Comparison of ENCODE assay signal across 8 cellular contexts in the genomic region with DNA sequence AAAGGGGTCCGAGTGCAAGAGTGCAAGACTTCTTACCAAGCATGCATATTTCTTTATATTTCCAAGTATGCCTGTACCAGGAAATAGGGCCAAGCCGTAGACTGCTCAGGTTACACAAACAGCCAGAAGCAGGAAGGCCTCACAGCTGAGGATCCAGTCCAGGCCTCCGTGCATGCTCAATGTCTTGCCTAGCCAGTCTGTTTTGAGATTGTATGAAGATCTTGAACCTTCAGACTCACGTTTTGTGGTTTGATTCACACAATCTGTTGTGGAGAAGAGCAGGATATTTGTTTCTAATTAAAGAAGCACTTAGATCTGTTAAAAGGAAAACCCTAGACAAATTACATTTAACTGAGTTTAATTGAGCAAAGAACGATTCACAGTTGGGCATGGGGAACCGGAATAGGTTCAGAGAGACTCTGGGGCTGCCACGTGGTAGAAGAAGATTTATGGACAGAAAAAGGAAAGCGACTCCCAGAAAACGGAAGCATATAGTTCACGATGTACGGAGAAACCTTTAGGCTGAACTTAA. TPM values are rescaled to one million over a fixed set of nuclear protein-coding genes. Genes with fewer than 3 reads are reported as not detected.
DNase-seq lines count a peak whose midpoint lies in the region; TF ChIP-seq lines count a peak whose summit lies in the region.

No MANE protein-coding gene starts in this region.

- H3K4me1 ChIP-seq in neutrophil (ENCODE audit: control insufficient read depth in 1 of 2, insufficient read depth in 1 of 2, low read depth in 1 of 2, low read length in 1 of 2): peaks cover 24 to 30% of the 10 kb centered on the region in 2 experiments

- H3K27ac ChIP-seq in neutrophil: peak overlapping the region; percentile 87

- no peaks in the 10 kb centered on the region for H3K9me3 Mint-ChIP-seq in activated CD4-positive, alpha-beta T cell treated with anti-CD3 and anti-CD28 coated beads, Interleukin-2, amount 10 ng/mL, durations not matched to agents 24 days and 14 days

- TF ChIP-seq CTCF in WI38 (IDR thresholded peaks at IDR 0.05; ENCODE audit: low read depth, low read length) (no peak), fibroblast of pulmonary artery (IDR thresholded peaks at IDR 0.05; ENCODE audit: low read length, missing control alignments) (no peak), neutrophil (IDR thresholded peaks at IDR 0.05) (no peak)

- peak; percentile 79 for DNase-seq in activated CD4-positive, alpha-beta T cell treated with anti-CD3 and anti-CD28 coated beads, Interleukin-2, amount 10 ng/mL, durations not matched to agents 24 days and 14 days
- no peak for DNase-seq in activated CD4-positive, alpha-beta T cell treated with anti-CD3 and anti-CD28 coated beads for 1 hour
- DNase-seq in NCI-H1105 (lab: John Stamatoyannopoulos, UW) (peak; percentile 14), fibroblast of pulmonary artery (ENCODE audit: low read depth) (peak; percentile 72)
- no peak for DNase-seq in central memory CD4-positive, alpha-beta T cell
- no peak for DNase-seq in stimulated activated CD4-positive, alpha-beta T cell treated with anti-CD3 and anti-CD28 coated beads, Interleukin-4, amount 100 ng/mL, for 4 hours

- H3K4me3 ChIP-seq in WI38 (ENCODE audit: low read depth, low read length): peak overlapping the region; percentile 61; the same call in 1 of the 2 replicates
- peak overlapping the region; percentile 65 for H3K4me3 ChIP-seq in fibroblast of pulmonary artery (replicated peaks; ENCODE audit: low read depth, low read length)
- peak overlapping the region; percentile 63 to 80 for H3K4me3 ChIP-seq in neutrophil (ENCODE audit: low read depth in 1 of 2, low read length in 1 of 2)

- intact Hi-C loops in activated CD4-positive, alpha-beta T cell treated with anti-CD3 and anti-CD28 coated beads, Interleukin-2, amount 10 ng/mL, durations not matched to agents 24 days and 14 days (cut with micrococcal nuclease): loop anchor here (5.0 kb wide), 1 partner anchor 856 kb away; the partner anchor contains the start of gene ELMOD2

- H3K4me1 Mint-ChIP-seq in activated CD4-positive, alpha-beta T cell treated with anti-CD3 and anti-CD28 coated beads, Interleukin-2, amount 10 ng/mL, durations not matched to agents 24 days and 14 days: peaks cover 38% of the 10 kb centered on the region

- no peaks in the 10 kb centered on the region for H3K36me3 ChIP-seq in neutrophil

- no peaks in the 10 kb centered on the region for H3K27me3 Mint-ChIP-seq in activated CD4-positive, alpha-beta T cell treated with anti-CD3 and anti-CD28 coated beads, Interleukin-2, amount 10 ng/mL, durations not matched to agents 24 days and 14 days

- H3K36me3 Mint-ChIP-seq in activated CD4-positive, alpha-beta T cell treated with anti-CD3 and anti-CD28 coated beads, Interleukin-2, amount 10 ng/mL, durations not matched to agents 24 days and 14 days (ENCODE audit: low read depth): peaks cover 8% of the 10 kb centered on the region

- peak overlapping the region; percentile 98 for H3K4me3 Mint-ChIP-seq in activated CD4-positive, alpha-beta T cell treated with anti-CD3 and anti-CD28 coated beads, Interleukin-2, amount 10 ng/mL, durations not matched to agents 24 days and 14 days

- peak overlapping the region; percentile 98 for H3K27ac Mint-ChIP-seq in activated CD4-positive, alpha-beta T cell treated with anti-CD3 and anti-CD28 coated beads, Interleukin-2, amount 10 ng/mL, durations not matched to agents 24 days and 14 days

- no peaks in the 10 kb centered on the region for H3K27me3 ChIP-seq in neutrophil

- no peaks in the 10 kb centered on the region for H3K9me3 ChIP-seq in neutrophil

RNA-seq across cellular contexts. Expression of gene MGST2, which starts 1.2 kb away (rescaled TPM):
- total RNA-seq in activated CD4-positive, alpha-beta T cell treated with anti-CD3 and anti-CD28 coated beads, Interleukin-2, amount 10 ng/mL, durations not matched to agents 24 days and 14 days: 26.5 and 35.1 TPM in 2 replicates

Comparison
In these comparisons a context has a peak if more than half of its experiments do, and no peak if none do; other contexts are left out.
1. DNase-seq: peak in activated CD4-positive, alpha-beta T cell treated with anti-CD3 and anti-CD28 coated beads, Interleukin-2, amount 10 ng/mL, durations not matched to agents 24 days and 14 days (single experiment), NCI-H1105 (single experiment) and fibroblast of pulmonary artery (single experiment); none in activated CD4-positive, alpha-beta T cell treated with anti-CD3 and anti-CD28 coated beads for 1 hour (single experiment), central memory CD4-positive, alpha-beta T cell (single experiment) and stimulated activated CD4-positive, alpha-beta T cell treated with anti-CD3 and anti-CD28 coated beads, Interleukin-4, amount 100 ng/mL, for 4 hours (0 of 2).
2. Peak in every context shown above with its lines, with median percentiles within 50 percentile points of each other: H3K4me3 ChIP-seq.